Comparison of ENCODE assay signal across 3 cellular contexts in genomic region chr10:129272859-129273258, GRCh38.
"Had no signal": no experiment of that assay in that cellular context is flagged by ENCODE, and none has a peak within 500 bp of the region (broad histone marks: within the 10 kb centered on the region; RNA-seq: fewer than 3 reads in every experiment).

No MANE protein-coding gene starts in this region.

- ATAC-seq: GM12878 had no signal

- DNase-seq: GDM1, GF-D8 had no signal
